Comparison of ENCODE assay signal across 9 cellular contexts in the genomic region with DNA sequence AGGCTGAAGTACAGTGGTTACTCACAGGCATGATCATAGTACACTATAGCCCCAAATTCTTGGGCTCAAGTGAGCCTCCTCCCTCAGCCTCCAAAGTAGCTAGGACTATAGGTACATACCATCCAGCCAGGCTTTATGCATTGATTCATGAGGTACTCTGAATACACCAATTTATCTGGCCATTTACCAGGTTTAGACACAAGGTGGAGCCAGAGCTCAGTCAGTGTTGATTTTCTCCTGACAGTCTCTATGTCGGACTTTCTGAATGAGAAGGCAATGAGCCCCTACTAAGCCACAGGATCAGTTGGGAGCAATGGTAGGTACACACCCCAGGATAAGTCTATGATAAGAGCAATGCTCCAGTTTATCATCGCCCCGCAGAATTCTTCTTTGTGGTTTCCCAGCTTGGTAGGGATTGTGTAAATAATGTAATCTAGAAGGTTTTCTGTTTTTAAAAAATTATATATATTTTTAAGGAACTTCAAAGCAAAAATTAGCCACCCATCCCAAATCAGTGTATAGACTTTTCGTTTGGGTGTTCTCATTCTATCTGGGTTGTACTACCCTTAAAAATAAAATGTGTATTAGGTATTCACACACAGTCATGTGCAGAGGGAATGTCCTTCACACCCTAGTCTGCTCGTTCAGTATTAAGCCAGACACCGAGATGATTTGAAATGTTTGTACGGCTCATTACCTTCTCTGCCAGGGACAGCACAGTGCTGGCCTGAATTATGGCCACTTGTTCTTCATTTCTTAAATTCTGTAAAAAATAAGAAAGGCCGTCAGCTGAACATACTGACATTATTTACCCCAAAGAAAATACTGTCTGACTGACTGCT.
DNase-seq lines count a peak whose midpoint lies in the region; ATAC-seq and TF ChIP-seq lines count a peak whose summit lies in the region.
"Had no signal": no experiment of that assay in that cellular context is flagged by ENCODE, and none has a peak within 500 bp of the region (broad histone marks: within the 10 kb centered on the region; RNA-seq: fewer than 3 reads in every experiment).

No MANE protein-coding gene starts in this region.

- intact Hi-C loops in head of caudate nucleus (cut with DNase I): loop anchor here (2.0 kb wide), 1 partner anchor 195 kb away; no protein-coding TSS in a partner anchor
- intact Hi-C loops in prostate gland (cut with DNase I): loop anchor here (1.0 kb wide), 1 partner anchor 194 kb away; no protein-coding TSS in a partner anchor

- TF ChIP-seq CTCF in prostate gland (IDR thresholded peaks at IDR 0.05): peak; percentile 36 to 84 (median 76)

- 0 out of 2 replicates have a peak, but pooled peaks cover 5% of the 10 kb centered on the region for H3K27me3 ChIP-seq in SJSA1 (replicated peaks)
- no peaks in the 10 kb centered on the region for H3K27me3 ChIP-seq in prostate gland (replicated peaks; ENCODE audit: insufficient read depth)
- H3K27me3 ChIP-seq: BLaER1 had no signal

- DNase-seq in NOMO-1 (lab: John Stamatoyannopoulos, UW; ENCODE audit: unreplicated experiment in 2 of 2) (peak; percentile 16 to 39), NOMO-1 treated with dmso at 0.1 percent for 144 hours (lab: John Stamatoyannopoulos, UW; ENCODE audit: unreplicated experiment) (no peak), MV-4-11 (lab: John Stamatoyannopoulos, UW) (peak; percentile 34), SJSA1 (ENCODE audit: low read depth in 1 of 2, low spot score in 2 of 2) (peak; percentile 62 to 70), head of caudate nucleus (peak in 40 of 42 donors; percentile 8 to 93 (median 76)), prostate gland (ENCODE audit: low spot score) (peak; percentile 60)
- DNase-seq in activated naive CD8-positive, alpha-beta T cell treated with anti-CD3 and anti-CD28 coated beads, Interleukin-2, amount 50 U/mL, for 16 hours (ENCODE audit: low read depth, low spot score): peak; percentile 29

- peak; percentile 88 for ATAC-seq in HG02571 (IDR thresholded peaks at IDR 0.05; ENCODE audit: unreplicated experiment)

- H3K4me1 ChIP-seq in SJSA1 (replicated peaks) (no peaks in the 10 kb centered on the region; the same call in 1 of the 2 replicates), prostate gland (replicated peaks) (no peaks in the 10 kb centered on the region)
- H3K4me1 ChIP-seq: BLaER1 had no signal

- 53% methylated on average over 8 of the region's 8 CpGs for WGBS in prostate gland

- no peak for TF ChIP-seq POLR2A in prostate gland (IDR thresholded peaks at IDR 0.05)

- H3K4me3 ChIP-seq in SJSA1 (no peak overlapping the region), prostate gland (no peak overlapping the region)
- H3K4me3 ChIP-seq: BLaER1 had no signal

- H3K36me3 ChIP-seq in SJSA1: no peaks in the 10 kb centered on the region
- no peaks in the 10 kb centered on the region for H3K36me3 ChIP-seq in prostate gland

- H3K9me3 ChIP-seq in SJSA1 (replicated peaks): no peaks in the 10 kb centered on the region
- H3K9me3 ChIP-seq in prostate gland: no peaks in the 10 kb centered on the region
- H3K9me3 ChIP-seq: BLaER1 had no signal

- H3K27ac ChIP-seq in SJSA1 (no peak overlapping the region), prostate gland (no peak overlapping the region)
- H3K27ac ChIP-seq: BLaER1 had no signal
